Comparison of ENCODE assay signal across 27 cellular contexts in the genomic region with DNA sequence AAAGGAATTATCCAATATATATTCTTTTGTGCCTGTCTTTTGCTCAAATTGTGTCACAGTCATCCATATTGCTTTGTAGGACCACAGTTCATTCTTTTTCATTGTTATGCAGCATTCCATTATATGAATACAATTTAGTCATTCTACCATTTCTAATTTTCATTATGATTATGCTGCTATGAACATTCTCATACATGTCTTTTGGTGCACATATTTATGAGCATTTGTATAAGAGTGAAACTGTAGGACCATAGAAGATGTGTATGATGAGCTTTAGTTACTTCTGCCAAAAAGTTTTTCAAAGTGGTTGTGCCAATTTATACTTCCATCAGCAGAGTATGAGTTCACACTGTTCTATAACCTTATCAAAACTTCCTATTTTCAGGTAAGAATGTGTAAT.
"Had no signal": no experiment of that assay in that cellular context is flagged by ENCODE, and none has a peak within 500 bp of the region (broad histone marks: within the 10 kb centered on the region; RNA-seq: fewer than 3 reads in every experiment).

No MANE protein-coding gene starts in this region.

- H3K4me3 ChIP-seq: adrenal gland, body of pancreas, breast epithelium, K562, SK-N-MC had no signal

- H3K27ac ChIP-seq: adrenal gland, body of pancreas, breast epithelium, SK-N-MC, WERI-Rb-1 had no signal

- H3K9me3 ChIP-seq: adrenal gland, body of pancreas, breast epithelium had no signal

- H3K27me3 Mint-ChIP-seq: activated CD4-positive, alpha-beta T cell treated with anti-CD3 and anti-CD28 coated beads, Interleukin-2, amount 10 ng/mL, durations not matched to agents 7 days and 5 days; activated CD8-positive, alpha-beta memory T cell treated with anti-CD3 and anti-CD28 coated beads, Interleukin-2, amount 10 ng/mL, durations not matched to agents 7 days and 5 days had no signal

- H3K27me3 ChIP-seq: adrenal gland, body of pancreas, breast epithelium had no signal

- H3K36me3 ChIP-seq: adrenal gland, breast epithelium had no signal

- H3K9me3 Mint-ChIP-seq: activated CD4-positive, alpha-beta T cell treated with anti-CD3 and anti-CD28 coated beads, Interleukin-2, amount 10 ng/mL, durations not matched to agents 7 days and 5 days; activated naive CD4-positive, alpha-beta T cell treated with anti-CD3 and anti-CD28 coated beads for 36 hours; activated naive CD4-positive, alpha-beta T cell treated with anti-CD3 and anti-CD28 coated beads, Interleukin-2, amount 50 U/mL, for 72 hours had no signal

- ATAC-seq: body of pancreas, K562 had no signal

- H3K27ac Mint-ChIP-seq: activated CD4-positive, alpha-beta T cell treated with anti-CD3 and anti-CD28 coated beads, Interleukin-2, amount 10 ng/mL, durations not matched to agents 7 days and 5 days; activated CD8-positive, alpha-beta memory T cell treated with anti-CD3 and anti-CD28 coated beads, Interleukin-2, amount 10 ng/mL, durations not matched to agents 7 days and 5 days; activated naive CD4-positive, alpha-beta T cell treated with anti-CD3 and anti-CD28 coated beads for 36 hours; activated naive CD4-positive, alpha-beta T cell treated with anti-CD3 and anti-CD28 coated beads, Interleukin-2, amount 50 U/mL, for 72 hours had no signal

- H3K4me1 ChIP-seq: breast epithelium had no signal

- H3K4me3 Mint-ChIP-seq: activated CD4-positive, alpha-beta T cell treated with anti-CD3 and anti-CD28 coated beads, Interleukin-2, amount 10 ng/mL, durations not matched to agents 7 days and 5 days; activated CD8-positive, alpha-beta memory T cell treated with anti-CD3 and anti-CD28 coated beads, Interleukin-2, amount 10 ng/mL, durations not matched to agents 7 days and 5 days; activated naive CD4-positive, alpha-beta T cell treated with anti-CD3 and anti-CD28 coated beads for 36 hours had no signal

- FAIRE-seq: astrocyte, K562 had no signal

- DNase-seq: activated CD4-positive, alpha-beta T cell treated with anti-CD3 and anti-CD28 coated beads, Interleukin-2, amount 10 ng/mL, durations not matched to agents 7 days and 5 days; activated CD4-positive, alpha-beta T cell treated with anti-CD3 and anti-CD28 coated beads, Interleukin-2, amount 50 U/mL, for 48 hours; activated CD4-positive, CD25-positive, alpha-beta regulatory T cell; activated CD8-positive, alpha-beta memory T cell treated with anti-CD3 and anti-CD28 coated beads for 24 hours; activated CD8-positive, alpha-beta memory T cell treated with anti-CD3 and anti-CD28 coated beads, Interleukin-2, amount 50 U/mL, for 48 hours; activated gamma-delta T cell treated with Interleukin-2 at 50 U/mL for 16 hours; activated naive CD4-positive, alpha-beta T cell treated with anti-CD3 and anti-CD28 coated beads for 36 hours; adrenal gland; body of pancreas; NCI-H1092; NCI-H1436 treated with DMSO at 0.1 percent for 48 hours; NCI-H1694 treated with DMSO at 0.1 percent for 48 hours; NCI-H2029; NCI-H2171; NCI-H510A; NCI-H526; NCI-H748 treated with DMSO at 0.1 percent for 48 hours; OCI-M1; Right ventricle myocardium superior; T1000; WERI-Rb-1 had no signal
